31 cellular contexts compared by ENCODE assay signal in genomic region chr6:13089296-13089994, GRCh38.
A peak's percentile ranks its signal among the peaks of the same experiment; 100 is the strongest.
DNase-seq lines count a peak whose midpoint lies in the region; ATAC-seq, FAIRE-seq and TF ChIP-seq lines count a peak whose summit lies in the region.
"Had no signal": no experiment of that assay in that cellular context is flagged by ENCODE, and none has a peak within 500 bp of the region (broad histone marks: within the 10 kb centered on the region; RNA-seq: fewer than 3 reads in every experiment).

No MANE protein-coding gene starts in this region.

- no peak overlapping the region for H2AFZ ChIP-seq in K562 (ENCODE audit: low read depth, low read length)

- H3K36me3 ChIP-seq in K562 (ENCODE audit: control insufficient read depth, insufficient read depth, low read length): no peaks in the 10 kb centered on the region
- H3K36me3 ChIP-seq in gastroesophageal sphincter: no peaks in the 10 kb centered on the region
- H3K36me3 ChIP-seq: cardiac muscle cell, lower lobe of right lung, Peyer's patch, sigmoid colon, SJCRH30, vagina had no signal

- TF ChIP-seq EP300 in K562 (IDR thresholded peaks at IDR 0.05; ENCODE audit: low read length) (no peak), gastroesophageal sphincter (IDR thresholded peaks at IDR 0.05) (no peak)

- TF ChIP-seq POLR2A in K562 (conservative IDR thresholded peaks at IDR 0.05) (no peak), gastroesophageal sphincter (IDR thresholded peaks at IDR 0.05) (no peak)

- H4K20me1 ChIP-seq in K562 (replicated peaks; ENCODE audit: control insufficient read depth, insufficient read depth, low read length): no peaks in the 10 kb centered on the region

- POLR2A ChIA-PET in K562 (lab: Yijun Ruan, JAX): interaction anchor here (0.6 kb wide), 2 partner anchors 114 to 243 kb away, joined by 3 read pairs; no protein-coding TSS in a partner anchor

- H3K9me1 ChIP-seq in K562 (ENCODE audit: control insufficient read depth, insufficient read depth, low read length): no peaks in the 10 kb centered on the region

- WGBS in K562 (ENCODE audit: insufficient coverage, low coverage, missing lambda C conversion rate): 2% methylated on average over 7 of the region's 7 CpGs
- 67 to 80% methylated on average over 2 to 7 of the region's 7 CpGs for WGBS in gastroesophageal sphincter (ENCODE audit: low coverage in 1 of 2), 2 donors

- H3K27ac ChIP-seq in K562 (ENCODE audit: extremely low read depth, low read depth, low read length) (no peak overlapping the region), gastroesophageal sphincter (no peak overlapping the region)
- H3K27ac ChIP-seq: lower lobe of right lung, Peyer's patch, sigmoid colon, SJCRH30, testis, vagina had no signal

- TF ChIP-seq CTCF in K562 (IDR thresholded peaks at IDR 0.05 in 2 of 3, conservative IDR thresholded peaks at IDR 0.05 in 1 of 3; ENCODE audit: insufficient read depth in 2 of 3, low read depth in 1 of 3, low read length in 3 of 3): no peak
- TF ChIP-seq CTCF in gastroesophageal sphincter (IDR thresholded peaks at IDR 0.05): no peak
- no peak for TF ChIP-seq CTCF in D721Med (IDR thresholded peaks at IDR 0.05; ENCODE audit: insufficient read depth, missing control alignments)

- no peak overlapping the region for H3K4me2 ChIP-seq in K562 (ENCODE audit: insufficient read depth, low read length)

- no peak for TF ChIP-seq RAD21 in K562 (CRISPR knock-in tag; conservative IDR thresholded peaks at IDR 0.05 in 1 of 2, IDR thresholded peaks at IDR 0.05 in 1 of 2)

- no peak overlapping the region for H3K4me3 ChIP-seq in K562
- H3K4me3 ChIP-seq in gastroesophageal sphincter: no peak overlapping the region
- H3K4me3 ChIP-seq: cardiac muscle cell, lower lobe of right lung, Peyer's patch, sigmoid colon, SJCRH30, testis, vagina had no signal

- no peak for DNase-seq in Right ventricle myocardium superior
- no peak for DNase-seq in cardiac septum (ENCODE audit: low spot score)
- DNase-seq in K562 (ENCODE audit: extremely low read depth in 1 of 4, low spot score in 3 of 4): no peak
- DNase-seq in D721Med (ENCODE audit: insufficient read length, low spot score): no peak
- DNase-seq in HPDE6-E6E7 (ENCODE audit: extremely low spot score): no peak
- DNase-seq: activated B cell treated with CpG ODN at 0.5 μM for 24 hours; activated CD4-positive, alpha-beta T cell treated with anti-CD3 and anti-CD28 coated beads, Interleukin-2, amount 50 U/mL, for 48 hours; activated naive CD4-positive, alpha-beta T cell treated with anti-CD3 and anti-CD28 coated beads for 36 hours; amniotic stem cell; CD8-positive, alpha-beta memory T cell; H7; head of caudate nucleus; KBM-7; lower lobe of right lung; MM.1S; NCI-H1417; NCI-H2029 treated with DMSO at 0.1 percent for 48 hours; NCI-H226; NCI-H69; Peyer's patch; sigmoid colon; SJCRH30; stimulated activated naive CD4-positive, alpha-beta T cell treated with Interleukin-2 at 50 U/mL for 16 hours; testis had no signal

- BruUV-seq in K562 (replicated peaks; lab: Mats Ljungman, UMichigan): no TSS peak

- H3K9ac ChIP-seq in K562 (ENCODE audit: insufficient read depth in 1 of 2, low read depth in 2 of 2, low read length in 2 of 2): no peak overlapping the region

- ATAC-seq in Right ventricle myocardium superior (ENCODE audit: poor library complexity): peak; percentile 45
- no peak for ATAC-seq in K562
- ATAC-seq in gastroesophageal sphincter: peak; percentile 41
- ATAC-seq in GM18502 (IDR thresholded peaks at IDR 0.05; ENCODE audit: poor library complexity, unreplicated experiment): no peak
- ATAC-seq in HG03159 (IDR thresholded peaks at IDR 0.05; ENCODE audit: unreplicated experiment): no peak

- CTCF ChIA-PET in K562 (lab: Yijun Ruan, JAX; ENCODE audit: low intra/inter-chr PET ratio): no interaction called here

- H3K4me1 ChIP-seq in K562 (replicated peaks in 1 of 2; ENCODE audit: control insufficient read depth in 2 of 2, insufficient read depth in 2 of 2, low read length in 2 of 2) (no peaks in the 10 kb centered on the region), gastroesophageal sphincter (no peaks in the 10 kb centered on the region)
- H3K4me1 ChIP-seq: lower lobe of right lung, Peyer's patch, sigmoid colon, SJCRH30, testis, vagina had no signal

- H3K79me2 ChIP-seq in K562 (ENCODE audit: control insufficient read depth, insufficient read depth, low read length): no peaks in the 10 kb centered on the region

- H3K27me3 ChIP-seq in K562 (ENCODE audit: control insufficient read depth in 2 of 2, insufficient read depth in 2 of 2, low read length in 2 of 2): peaks cover 0 to 13% of the 10 kb centered on the region in 2 experiments; a peak in 1 of 5 replicates
- H3K27me3 ChIP-seq in gastroesophageal sphincter: no peaks in the 10 kb centered on the region
- H3K27me3 ChIP-seq: cardiac muscle cell, Peyer's patch, sigmoid colon, SJCRH30, testis, vagina had no signal

- intact Hi-C loops in Right ventricle myocardium superior (cut with DNase I): no loop called here
- intact Hi-C loops in cardiac septum (cut with DNase I): no loop called here
- intact Hi-C loops in K562 (cut with micrococcal nuclease): no loop called here

- in situ Hi-C loops in K562 (cut with MboI): no loop called here

- no peak for FAIRE-seq in K562 (lab: Jason Lieb, UNC)
- FAIRE-seq in D721Med (lab: Jason Lieb, UNC): no peak
- FAIRE-seq: A204.1, HTR-8/SVneo had no signal

- H3K9me3 ChIP-seq in K562 (replicated peaks; ENCODE audit: control insufficient read depth, insufficient read depth, low read depth, low read length) (no peaks in the 10 kb centered on the region), gastroesophageal sphincter (peaks cover 0 to 4% (median 0%) of the 10 kb centered on the region in 3 donors)
- H3K9me3 ChIP-seq: lower lobe of right lung, Peyer's patch, sigmoid colon, SJCRH30, testis, vagina had no signal

TF ChIP-seq in K562, 482 proteins besides CTCF, POLR2A, EP300 and RAD21:
- TF ChIP-seq SRSF7 (optimal IDR thresholded peaks at IDR 0.05; ENCODE audit: low read depth, low read length) (no peak), TFE3 (CRISPR knock-in tag; IDR thresholded peaks at IDR 0.05) (peak; percentile 66)
TF ChIP-seq in K562: peak in this region for 1.

Comparison
In these comparisons a context has a peak if more than half of its experiments do, and no peak if none do; other contexts are left out.
1. ATAC-seq: peak in Right ventricle myocardium superior (single experiment) and gastroesophageal sphincter (single experiment); none in K562 (single experiment), GM18502 (single experiment) and HG03159 (single experiment).